Comparison of ENCODE assay signal across 19 cellular contexts in genomic region chr6:11761744-11762620, GRCh38. TPM values are rescaled to one million over a fixed set of nuclear protein-coding genes. Genes with fewer than 3 reads are reported as not detected.
DNase-seq lines count a peak whose midpoint lies in the region; ATAC-seq and TF ChIP-seq lines count a peak whose summit lies in the region.
"Had no signal": no experiment of that assay in that cellular context is flagged by ENCODE, and none has a peak within 500 bp of the region (broad histone marks: within the 10 kb centered on the region; RNA-seq: fewer than 3 reads in every experiment).

No MANE protein-coding gene starts in this region.

- peak; percentile 50 for DNase-seq in ACHN
- peak; percentile 31 to 51 for DNase-seq in PC-9
- peak; percentile 41 for DNase-seq in kidney epithelial cell (ENCODE audit: low read depth)
- no peak for DNase-seq in progenitor cell of endocrine pancreas (ENCODE audit: low spot score, unreplicated experiment)
- no peak for DNase-seq in activated CD8-positive, alpha-beta T cell treated with anti-CD3 and anti-CD28 coated beads for 36 hours
- no peak for DNase-seq in germinal center (ENCODE audit: low spot score)
- DNase-seq in NCI-H2029 (lab: John Stamatoyannopoulos, UW) = no peak
- DNase-seq: activated CD4-positive, alpha-beta T cell treated with anti-CD3 and anti-CD28 coated beads, Interleukin-2, amount 50 U/mL, for 1 hour; activated naive CD4-positive, alpha-beta T cell; activated T-cell treated with anti-CD3 and anti-CD28 coated beads for 4 hours; anterior cingulate cortex; C1 segment of cervical spinal cord; left ventricle myocardium superior; naive B cell; NCI-H1436; NCI-H2227 treated with DMSO at 0.1 percent for 48 hours; posterior cingulate gyrus had no signal

- no peak for ATAC-seq in activated CD8-positive, alpha-beta T cell treated with anti-CD3 and anti-CD28 coated beads for 36 hours
- ATAC-seq in HG02763 (IDR thresholded peaks at IDR 0.05; ENCODE audit: unreplicated experiment) = no peak

- in situ Hi-C loops in ACHN (cut with HindIII; ENCODE audit: low pct_ligation_motif_present, low pct_unique_long_range_greater_than_20kb, low sequenced_read_pairs) = no loop called here

- H3K4me3 Mint-ChIP-seq in progenitor cell of endocrine pancreas (ENCODE audit: low read depth) = peak overlapping the region; percentile 10
- no peak overlapping the region for H3K4me3 Mint-ChIP-seq in activated CD8-positive, alpha-beta T cell treated with anti-CD3 and anti-CD28 coated beads for 36 hours
- H3K4me3 Mint-ChIP-seq: naive B cell had no signal

- H3F3A ChIP-seq in PC-9 (ENCODE audit: insufficient read depth, low read depth) = peaks cover 15% of the 10 kb centered on the region; the same call in 1 of the 2 replicates

- TF ChIP-seq CTCF in PC-9 (conservative IDR thresholded peaks at IDR 0.05) (no peak), kidney epithelial cell (IDR thresholded peaks at IDR 0.05; ENCODE audit: insufficient read depth, low read length, poor library complexity, severe bottlenecking) (no peak), progenitor cell of endocrine pancreas (IDR thresholded peaks at IDR 0.05; ENCODE audit: unreplicated experiment) (no peak)
- no peak for TF ChIP-seq CTCF in activated CD8-positive, alpha-beta T cell treated with anti-CD3 and anti-CD28 coated beads for 36 hours (IDR thresholded peaks at IDR 0.05)

- H3K4me1 Mint-ChIP-seq in progenitor cell of endocrine pancreas (ENCODE audit: low read depth) = peaks cover 42% of the 10 kb centered on the region
- peaks cover 14% of the 10 kb centered on the region for H3K4me1 Mint-ChIP-seq in activated CD8-positive, alpha-beta T cell treated with anti-CD3 and anti-CD28 coated beads for 36 hours (ENCODE audit: low read depth)
- H3K4me1 Mint-ChIP-seq: naive B cell had no signal

- no peak overlapping the region for H3K27ac Mint-ChIP-seq in progenitor cell of endocrine pancreas
- H3K27ac Mint-ChIP-seq in activated CD8-positive, alpha-beta T cell treated with anti-CD3 and anti-CD28 coated beads for 36 hours = no peak overlapping the region
- H3K27ac Mint-ChIP-seq: naive B cell had no signal

- H3K36me3 ChIP-seq in PC-9 (ENCODE audit: low read depth) (0 out of 2 replicates have a peak, but pooled peaks cover 4% of the 10 kb centered on the region), kidney epithelial cell (ENCODE audit: control insufficient read depth, insufficient read depth, low read length) (no peaks in the 10 kb centered on the region)

- H3K9me2 ChIP-seq in PC-9 (ENCODE audit: insufficient read depth) = no peaks in the 10 kb centered on the region

- H3K36me3 Mint-ChIP-seq in progenitor cell of endocrine pancreas (ENCODE audit: insufficient read depth) = no peaks in the 10 kb centered on the region
- no peaks in the 10 kb centered on the region for H3K36me3 Mint-ChIP-seq in activated CD8-positive, alpha-beta T cell treated with anti-CD3 and anti-CD28 coated beads for 36 hours (ENCODE audit: low read depth)

- no peaks in the 10 kb centered on the region for H3K79me2 ChIP-seq in PC-9 (ENCODE audit: low read depth)

- H3K27me3 ChIP-seq in PC-9 (ENCODE audit: insufficient read depth, low read depth) (no peaks in the 10 kb centered on the region), kidney epithelial cell (ENCODE audit: control insufficient read depth, insufficient read depth, low read length) (no peaks in the 10 kb centered on the region)

- H2AFZ ChIP-seq in PC-9 = no peak overlapping the region

- POLR2A ChIA-PET in PC-9 (lab: Charles Lee; ENCODE audit: unreplicated experiment) = no interaction called here
- POLR2A ChIA-PET in activated CD8-positive, alpha-beta T cell treated with anti-CD3 and anti-CD28 coated beads for 36 hours (lab: Charles Lee) = no interaction called here

- no peaks in the 10 kb centered on the region for H4K20me1 ChIP-seq in PC-9 (ENCODE audit: insufficient read depth)

- no peak overlapping the region for H3K4me3 ChIP-seq in PC-9
- no peak overlapping the region for H3K4me3 ChIP-seq in kidney epithelial cell (ENCODE audit: low read depth, low read length)

- no peaks in the 10 kb centered on the region; the same call in 1 of the 2 replicates for H3K9me3 ChIP-seq in PC-9 (ENCODE audit: insufficient read depth, low read depth)

- peaks cover 6% of the 10 kb centered on the region for H3K9me3 Mint-ChIP-seq in progenitor cell of endocrine pancreas (ENCODE audit: low read depth)
- H3K9me3 Mint-ChIP-seq in activated CD8-positive, alpha-beta T cell treated with anti-CD3 and anti-CD28 coated beads for 36 hours = peaks cover 6% of the 10 kb centered on the region

- no peak overlapping the region for H3K27ac ChIP-seq in PC-9

- H3K27me3 Mint-ChIP-seq in progenitor cell of endocrine pancreas = no peaks in the 10 kb centered on the region
- H3K27me3 Mint-ChIP-seq in activated CD8-positive, alpha-beta T cell treated with anti-CD3 and anti-CD28 coated beads for 36 hours = no peaks in the 10 kb centered on the region

- CTCF ChIA-PET in PC-9 (lab: Charles Lee) = no interaction called here
- CTCF ChIA-PET in activated CD8-positive, alpha-beta T cell treated with anti-CD3 and anti-CD28 coated beads for 36 hours (lab: Charles Lee) = no interaction called here

- peak overlapping the region; percentile 28; the same call in 1 of the 2 replicates for H3K4me2 ChIP-seq in PC-9

- H3K4me1 ChIP-seq in PC-9 (replicated peaks; ENCODE audit: insufficient read depth) = peaks cover 59% of the 10 kb centered on the region

- intact Hi-C loops in PC-9 (cut with micrococcal nuclease; ENCODE audit: unreplicated experiment) = loop anchor here (10.0 kb wide), 1 partner anchor 383 kb away; no protein-coding TSS in a partner anchor
- intact Hi-C loops in activated CD8-positive, alpha-beta T cell treated with anti-CD3 and anti-CD28 coated beads for 36 hours (cut with micrococcal nuclease) = no loop called here

- no TSS peak for BruUV-seq in PC-9 (replicated peaks; lab: Mats Ljungman, UMichigan)

RNA-seq across cellular contexts. Expression of gene ADTRP, which starts 16.6 kb away (rescaled TPM):
- total RNA-seq in PC-9 (2021) (4.1 and 7.9 TPM in 2 replicates), kidney epithelial cell (1.5 and 4.6 TPM in 2 replicates), progenitor cell of endocrine pancreas (not detected in 2 replicates)
- total RNA-seq in activated CD8-positive, alpha-beta T cell treated with anti-CD3 and anti-CD28 coated beads for 36 hours = 10 to 100 TPM; 20.0 to 21.9 TPM
- total RNA-seq: A673, left ventricle myocardium superior had no signal

Comparison
In these comparisons a context has a peak if more than half of its experiments do, and no peak if none do; other contexts are left out.
1. DNase-seq: peak in ACHN (single experiment), PC-9 (2 of 2) and kidney epithelial cell (single experiment); none in progenitor cell of endocrine pancreas (single experiment), activated CD8-positive, alpha-beta T cell treated with anti-CD3 and anti-CD28 coated beads for 36 hours (single experiment), germinal center (single experiment) and NCI-H2029 (single experiment).